8 cellular contexts compared by ENCODE assay signal in the genomic region with DNA sequence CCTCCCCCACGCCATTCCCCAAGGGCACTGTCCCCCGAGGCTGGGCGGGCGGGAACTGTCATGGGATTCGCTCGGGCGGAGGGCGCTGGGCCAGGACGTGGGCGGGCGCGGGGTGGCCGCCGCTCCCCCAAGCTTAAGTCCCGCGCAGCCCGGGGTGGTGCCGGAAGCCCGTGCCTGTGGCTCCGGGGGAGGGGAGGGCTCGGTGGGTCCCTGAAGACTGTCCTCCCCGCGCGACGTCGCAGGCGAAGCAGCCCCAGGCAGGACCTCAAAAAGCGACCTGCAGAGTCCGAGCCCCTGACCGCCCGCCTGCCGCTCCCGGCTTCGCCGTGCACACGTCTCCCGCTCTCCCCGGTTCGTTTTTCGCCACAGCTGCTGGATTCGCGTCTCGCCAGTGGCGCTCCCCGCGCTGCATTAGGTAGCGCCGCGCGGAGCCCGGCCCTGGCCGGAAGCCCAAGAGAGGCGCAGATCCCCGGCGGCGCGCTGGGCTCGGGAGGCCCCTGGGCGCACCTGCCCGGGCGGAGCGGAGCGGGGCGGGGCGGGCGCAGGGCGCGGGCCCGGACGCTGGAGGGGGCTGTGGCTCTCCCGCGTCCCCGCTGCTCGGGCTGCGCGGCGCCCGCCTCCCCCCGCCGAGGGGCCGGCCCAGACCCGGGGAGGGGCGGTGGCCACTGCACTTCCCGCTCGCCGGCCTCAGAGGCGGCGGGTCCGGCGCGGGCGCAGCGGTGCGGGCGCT. TPM values are rescaled to one million over a fixed set of nuclear protein-coding genes. Genes with fewer than 3 reads are reported as not detected.
A peak's percentile ranks its signal among the peaks of the same experiment; 100 is the strongest.
DNase-seq lines count a peak whose midpoint lies in the region; ATAC-seq and TF ChIP-seq lines count a peak whose summit lies in the region.

A gene with protein sequence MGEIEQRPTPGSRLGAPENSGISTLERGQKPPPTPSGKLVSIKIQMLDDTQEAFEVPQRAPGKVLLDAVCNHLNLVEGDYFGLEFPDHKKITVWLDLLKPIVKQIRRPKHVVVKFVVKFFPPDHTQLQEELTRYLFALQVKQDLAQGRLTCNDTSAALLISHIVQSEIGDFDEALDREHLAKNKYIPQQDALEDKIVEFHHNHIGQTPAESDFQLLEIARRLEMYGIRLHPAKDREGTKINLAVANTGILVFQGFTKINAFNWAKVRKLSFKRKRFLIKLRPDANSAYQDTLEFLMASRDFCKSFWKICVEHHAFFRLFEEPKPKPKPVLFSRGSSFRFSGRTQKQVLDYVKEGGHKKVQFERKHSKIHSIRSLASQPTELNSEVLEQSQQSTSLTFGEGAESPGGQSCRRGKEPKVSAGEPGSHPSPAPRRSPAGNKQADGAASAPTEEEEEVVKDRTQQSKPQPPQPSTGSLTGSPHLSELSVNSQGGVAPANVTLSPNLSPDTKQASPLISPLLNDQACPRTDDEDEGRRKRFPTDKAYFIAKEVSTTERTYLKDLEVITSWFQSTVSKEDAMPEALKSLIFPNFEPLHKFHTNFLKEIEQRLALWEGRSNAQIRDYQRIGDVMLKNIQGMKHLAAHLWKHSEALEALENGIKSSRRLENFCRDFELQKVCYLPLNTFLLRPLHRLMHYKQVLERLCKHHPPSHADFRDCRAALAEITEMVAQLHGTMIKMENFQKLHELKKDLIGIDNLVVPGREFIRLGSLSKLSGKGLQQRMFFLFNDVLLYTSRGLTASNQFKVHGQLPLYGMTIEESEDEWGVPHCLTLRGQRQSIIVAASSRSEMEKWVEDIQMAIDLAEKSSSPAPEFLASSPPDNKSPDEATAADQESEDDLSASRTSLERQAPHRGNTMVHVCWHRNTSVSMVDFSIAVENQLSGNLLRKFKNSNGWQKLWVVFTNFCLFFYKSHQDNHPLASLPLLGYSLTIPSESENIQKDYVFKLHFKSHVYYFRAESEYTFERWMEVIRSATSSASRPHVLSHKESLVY (plus strand): TSS at position 668 of the 730 bp plus-strand sequence. CDS start 70,149 bp downstream, outside the sequence.

- no peaks in the 10 kb centered on the region for H4K20me1 ChIP-seq in OCI-LY7 (ENCODE audit: insufficient read depth, low read length)

- no peaks in the 10 kb centered on the region for H3K36me3 ChIP-seq in HUES48 (ENCODE audit: control insufficient read depth, insufficient read depth, low read length)
- no peaks in the 10 kb centered on the region for H3K36me3 ChIP-seq in RWPE2 (ENCODE audit: low read depth)
- H3K36me3 ChIP-seq in skeletal muscle satellite cell (ENCODE audit: insufficient read depth, low read length): no peaks in the 10 kb centered on the region
- H3K36me3 ChIP-seq in OCI-LY7 (ENCODE audit: insufficient read depth, low read length): no peaks in the 10 kb centered on the region

- intact Hi-C loops in OCI-LY7 (cut with micrococcal nuclease; ENCODE audit: unreplicated experiment): no loop called here

- BruUV-seq in OCI-LY7 (replicated peaks; lab: Mats Ljungman, UMichigan): no TSS peak

- H3K9me3 ChIP-seq in HUES48 (ENCODE audit: control insufficient read depth, insufficient read depth, low read length): no peaks in the 10 kb centered on the region
- no peaks in the 10 kb centered on the region for H3K9me3 ChIP-seq in RWPE2 (ENCODE audit: severe bottlenecking)
- H3K9me3 ChIP-seq in skeletal muscle satellite cell (replicated peaks; ENCODE audit: low read length): no peaks in the 10 kb centered on the region
- H3K9me3 ChIP-seq in OCI-LY7 (ENCODE audit: low read length): no peaks in the 10 kb centered on the region

- no peaks in the 10 kb centered on the region for H3K79me2 ChIP-seq in OCI-LY7 (ENCODE audit: insufficient read depth, low read depth, low read length)

- no peaks in the 10 kb centered on the region for H3K9me2 ChIP-seq in OCI-LY7 (ENCODE audit: insufficient read depth, low read length)

- no peak within 1 kb of the TSS for H2AFZ ChIP-seq in OCI-LY7 (ENCODE audit: low read length)

- peak; percentile 75 for ATAC-seq in GM21515 (IDR thresholded peaks at IDR 0.05; ENCODE audit: unreplicated experiment)
- ATAC-seq in RWPE2 (ENCODE audit: low read depth): peak; percentile 88

- H3K27ac ChIP-seq in HUES48 (ENCODE audit: low read depth, low read length): peak within 1 kb of the TSS; percentile 47
- H3K27ac ChIP-seq in RWPE2 (ENCODE audit: poor library complexity, severe bottlenecking): peak within 1 kb of the TSS; percentile 36
- peak within 1 kb of the TSS; percentile 6 for H3K27ac ChIP-seq in caudate nucleus (ENCODE audit: low read depth, low read length)
- H3K27ac ChIP-seq in OCI-LY7 (ENCODE audit: low read depth, low read length, poor library complexity, severe bottlenecking): no peak within 1 kb of the TSS

- TF ChIP-seq CTCF in RWPE2 (IDR thresholded peaks at IDR 0.05; ENCODE audit: poor library complexity, severe bottlenecking): peak; percentile 83
- no peak for TF ChIP-seq CTCF in OCI-LY7 (conservative IDR thresholded peaks at IDR 0.05; ENCODE audit: low read length)

- peak within 1 kb of the TSS; percentile 99 for H3K4me2 ChIP-seq in skeletal muscle satellite cell (ENCODE audit: low read length)
- no peak within 1 kb of the TSS for H3K4me2 ChIP-seq in OCI-LY7 (ENCODE audit: low read length)

- DNase-seq in ELF-1 (ENCODE audit: low read depth, low spot score): peak; percentile 65
- DNase-seq in RWPE2 (ENCODE audit: low spot score): peak; percentile 72
- DNase-seq in caudate nucleus (lab: John Stamatoyannopoulos, UW): peak in 28 of 61 donors; percentile 3 to 63 (median 22)
- peak; percentile 91 for DNase-seq in iPS-NIHi11 (ENCODE audit: low spot score)
- DNase-seq in OCI-LY7 (ENCODE audit: low spot score): no peak

- POLR2A ChIA-PET in OCI-LY7 (lab: Charles Lee): no interaction called here

- peak within 1 kb of the TSS; percentile 79 for H3K4me3 ChIP-seq in HUES48 (ENCODE audit: low read depth, low read length)
- peak within 1 kb of the TSS; percentile 80 for H3K4me3 ChIP-seq in RWPE2 (ENCODE audit: severe bottlenecking)
- peak within 1 kb of the TSS; percentile 90 for H3K4me3 ChIP-seq in skeletal muscle satellite cell (ENCODE audit: low read length)
- H3K4me3 ChIP-seq in OCI-LY7 (ENCODE audit: low read depth, low read length, poor library complexity, severe bottlenecking): no peak within 1 kb of the TSS

- H3K27me3 ChIP-seq in HUES48 (ENCODE audit: control insufficient read depth, insufficient read depth, low read length) (peaks cover 26% of the 10 kb centered on the region), RWPE2 (ENCODE audit: insufficient read depth, poor library complexity, severe bottlenecking) (no peaks in the 10 kb centered on the region), skeletal muscle satellite cell (ENCODE audit: control insufficient read depth, insufficient read depth, low read length) (no peaks in the 10 kb centered on the region)

- H3K4me1 ChIP-seq in HUES48 (ENCODE audit: control insufficient read depth, insufficient read depth, low read length) (peaks cover 34% of the 10 kb centered on the region), RWPE2 (ENCODE audit: insufficient read depth, poor library complexity, severe bottlenecking) (peaks cover 9% of the 10 kb centered on the region), skeletal muscle satellite cell (ENCODE audit: control insufficient read depth, insufficient read depth, low read length) (peaks cover 30% of the 10 kb centered on the region), OCI-LY7 (ENCODE audit: insufficient read depth, low read length, poor library complexity, severe bottlenecking) (no peaks in the 10 kb centered on the region)

- CTCF ChIA-PET in OCI-LY7 (lab: Charles Lee; ENCODE audit: unreplicated experiment): no interaction called here

- H3K9ac ChIP-seq in HUES48 (ENCODE audit: low read depth, low read length): peak within 1 kb of the TSS; percentile 60
- H3K9ac ChIP-seq in skeletal muscle satellite cell (ENCODE audit: low read depth, low read length): peak within 1 kb of the TSS; percentile 95

RNA-seq across cellular contexts. Expression of the gene that starts here (rescaled TPM):
- 8.5 and 9.1 TPM in 2 replicates for total RNA-seq in skeletal muscle satellite cell (2012; rRNA removed)
- not detected in 2 replicates for total RNA-seq in OCI-LY7 (2014; rRNA removed; shearing (Covaris generic))
- total RNA-seq in OCI-LY7 (2022): not detected in 2 replicates
